8 cellular contexts compared by ENCODE assay signal in the genomic region with DNA sequence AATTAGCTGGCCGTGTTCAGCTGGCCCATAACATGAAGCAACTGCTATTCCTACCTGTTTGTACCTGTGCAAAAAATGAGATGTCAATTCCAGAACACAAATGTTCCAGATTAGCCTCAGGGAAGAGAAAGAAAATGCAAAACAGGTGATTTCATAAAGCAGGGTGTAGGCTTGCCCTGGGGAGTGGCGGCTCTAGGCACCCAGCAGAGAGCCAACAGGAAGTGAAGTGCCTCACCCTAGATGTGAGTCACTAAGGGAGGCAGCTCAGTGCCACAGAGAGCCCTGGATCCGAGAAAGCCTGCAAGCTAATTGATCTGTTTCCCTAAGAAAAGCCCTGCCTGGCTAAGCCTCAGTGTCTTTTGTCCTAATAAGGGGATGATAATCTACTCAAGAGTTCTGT.
DNase-seq lines count a peak whose midpoint lies in the region; ATAC-seq and TF ChIP-seq lines count a peak whose summit lies in the region.

No MANE protein-coding gene starts in this region.

- H3K4me3 Mint-ChIP-seq in CD4-positive, CD25-positive, alpha-beta regulatory T cell = no peak overlapping the region
- no peak overlapping the region for H3K4me3 Mint-ChIP-seq in stimulated activated memory B cell treated with anti-CD40 and anti-IgM and Interleukin-4, amounts not matched to agents 10 μg/mL and 1 μg/mL and 100 μg/mL, for 72 hours

- ATAC-seq in CD4-positive, CD25-positive, alpha-beta regulatory T cell (ENCODE audit: low read depth in 2 of 2) = peak; percentile 69 to 73
- ATAC-seq in GM19324 (IDR thresholded peaks at IDR 0.05; ENCODE audit: low FRiP score, unreplicated experiment) = peak; percentile 77
- ATAC-seq in stimulated activated memory B cell treated with anti-CD40 and anti-IgM and Interleukin-4, amounts not matched to agents 10 μg/mL and 1 μg/mL and 100 μg/mL, for 72 hours = no peak

- no peaks in the 10 kb centered on the region for H3K4me1 ChIP-seq in CD4-positive, CD25-positive, alpha-beta regulatory T cell (ENCODE audit: control insufficient read depth, insufficient read depth, low read length, poor library complexity, severe bottlenecking)

- H3K36me3 ChIP-seq in CD4-positive, CD25-positive, alpha-beta regulatory T cell (ENCODE audit: control insufficient read depth, insufficient read depth, low read length) = no peaks in the 10 kb centered on the region
- H3K36me3 ChIP-seq in WERI-Rb-1 = no peaks in the 10 kb centered on the region

- no peak overlapping the region for H3K4me3 ChIP-seq in CD4-positive, CD25-positive, alpha-beta regulatory T cell (ENCODE audit: low read depth, low read length)
- H3K4me3 ChIP-seq in WERI-Rb-1 (ENCODE audit: low read depth, low read length) = no peak overlapping the region

- TF ChIP-seq CTCF in WERI-Rb-1 (IDR thresholded peaks at IDR 0.05; ENCODE audit: low read depth, low read length) = no peak

- H3K4me1 Mint-ChIP-seq in CD4-positive, CD25-positive, alpha-beta regulatory T cell = peaks cover 0 to 4% (median 0%) of the 10 kb centered on the region in 4 donors
- no peaks in the 10 kb centered on the region for H3K4me1 Mint-ChIP-seq in stimulated activated memory B cell treated with anti-CD40 and anti-IgM and Interleukin-4, amounts not matched to agents 10 μg/mL and 1 μg/mL and 100 μg/mL, for 72 hours

- peaks cover 0 to 7% (median 2%) of the 10 kb centered on the region in 7 donors for H3K9me3 Mint-ChIP-seq in CD4-positive, CD25-positive, alpha-beta regulatory T cell
- H3K9me3 Mint-ChIP-seq in stimulated activated memory B cell treated with anti-CD40 and anti-IgM and Interleukin-4, amounts not matched to agents 10 μg/mL and 1 μg/mL and 100 μg/mL, for 72 hours = no peaks in the 10 kb centered on the region

- H3K27me3 Mint-ChIP-seq in CD4-positive, CD25-positive, alpha-beta regulatory T cell = peaks cover under 1% of the 10 kb centered on the region
- no peaks in the 10 kb centered on the region for H3K27me3 Mint-ChIP-seq in stimulated activated memory B cell treated with anti-CD40 and anti-IgM and Interleukin-4, amounts not matched to agents 10 μg/mL and 1 μg/mL and 100 μg/mL, for 72 hours

- H3K27ac Mint-ChIP-seq in CD4-positive, CD25-positive, alpha-beta regulatory T cell = no peak overlapping the region
- no peak overlapping the region for H3K27ac Mint-ChIP-seq in stimulated activated memory B cell treated with anti-CD40 and anti-IgM and Interleukin-4, amounts not matched to agents 10 μg/mL and 1 μg/mL and 100 μg/mL, for 72 hours

- H3K27ac ChIP-seq in CD4-positive, CD25-positive, alpha-beta regulatory T cell (ENCODE audit: insufficient read depth, low read length, poor library complexity, severe bottlenecking) = no peak overlapping the region
- H3K27ac ChIP-seq in WERI-Rb-1 = no peak overlapping the region

- H3K27me3 ChIP-seq in CD4-positive, CD25-positive, alpha-beta regulatory T cell (ENCODE audit: control insufficient read depth, insufficient read depth, low read length) = no peaks in the 10 kb centered on the region
- H3K27me3 ChIP-seq in WERI-Rb-1 (ENCODE audit: insufficient read depth, low read depth, severe bottlenecking) = no peaks in the 10 kb centered on the region

- no peaks in the 10 kb centered on the region for H3K36me3 Mint-ChIP-seq in CD4-positive, CD25-positive, alpha-beta regulatory T cell
- no peaks in the 10 kb centered on the region for H3K36me3 Mint-ChIP-seq in stimulated activated memory B cell treated with anti-CD40 and anti-IgM and Interleukin-4, amounts not matched to agents 10 μg/mL and 1 μg/mL and 100 μg/mL, for 72 hours

- H3K9me3 ChIP-seq in CD4-positive, CD25-positive, alpha-beta regulatory T cell (ENCODE audit: control insufficient read depth in 2 of 2, low read length in 2 of 2) = no peaks in the 10 kb centered on the region
- H3K9me3 ChIP-seq in WERI-Rb-1 (ENCODE audit: severe bottlenecking) = no peaks in the 10 kb centered on the region

- DNase-seq in CD4-positive, CD25-positive, alpha-beta regulatory T cell = peak in 1 of 3 donors; percentile 49
- DNase-seq in HK-2 (ENCODE audit: unreplicated experiment) (peak; percentile 45), WERI-Rb-1 (peak; percentile 30), iPS DF 4.7 (ENCODE audit: extremely low read depth, low spot score) (peak; percentile 38), NCI-H1092 (lab: John Stamatoyannopoulos, UW) (no peak), occipital lobe (lab: John Stamatoyannopoulos, UW) (no peak)

Comparison
In these comparisons a context has a peak if more than half of its experiments do, and no peak if none do; other contexts are left out.
1. DNase-seq: peak in HK-2 (single experiment), WERI-Rb-1 (single experiment) and iPS DF 4.7 (single experiment); none in NCI-H1092 (single experiment) and occipital lobe (single experiment).